Comparison of ENCODE assay signal across 8 cellular contexts in genomic region chr12:109775172-109775881, GRCh38. TPM values are rescaled to one million over a fixed set of nuclear protein-coding genes. Genes with fewer than 3 reads are reported as not detected.
DNase-seq lines count a peak whose midpoint lies in the region; ATAC-seq and TF ChIP-seq lines count a peak whose summit lies in the region.

No MANE protein-coding gene starts in this region.

- H3K27me3 ChIP-seq in dorsolateral prefrontal cortex = no peaks in the 10 kb centered on the region

- peak; percentile 50 for ATAC-seq in GM19351 (IDR thresholded peaks at IDR 0.05; ENCODE audit: unreplicated experiment)
- no peak for ATAC-seq in HG03175 (IDR thresholded peaks at IDR 0.05; ENCODE audit: unreplicated experiment)

- H3K27ac ChIP-seq in dorsolateral prefrontal cortex = peak overlapping the region in 11 of 59 donors; percentile 12 to 86 (median 69)

- no peak for DNase-seq in AG09309 (ENCODE audit: low read depth)
- peak; percentile 24 for DNase-seq in NCI-H510A (lab: John Stamatoyannopoulos, UW)
- DNase-seq in activated CD4-positive, alpha-beta T cell treated with anti-CD3 and anti-CD28 coated beads, Interleukin-2, amount 50 U/mL, for 24 hours (ENCODE audit: low read depth in 1 of 2, low spot score in 1 of 2) = peak; percentile 56 to 60
- DNase-seq in dorsolateral prefrontal cortex = peak; percentile 68 to 89 (median 78)
- DNase-seq in lung microvascular endothelial cell (ENCODE audit: low read depth in 2 of 2) = peak; percentile 74
- DNase-seq in stimulated activated CD8-positive, alpha-beta memory T cell treated with anti-CD3 and anti-CD28 coated beads, Interleukin-12 subunit alpha, Interleukin-12 subunit beta, amount 100 ng/mL, for 24 hours (ENCODE audit: extremely low read depth) = peak; percentile 34

- intact Hi-C loops in dorsolateral prefrontal cortex (cut with DNase I) = loop anchor here (1.0 to 10.0 kb wide), 4 partner anchors 61 to 351 kb away; no protein-coding TSS in a partner anchor

- H3K4me3 ChIP-seq in AG09309 (ENCODE audit: control insufficient read depth, low read depth, low read length) (no peak overlapping the region), dorsolateral prefrontal cortex (no peak overlapping the region)

- TF ChIP-seq CTCF in AG09309 (IDR thresholded peaks at IDR 0.05; ENCODE audit: control insufficient read depth, insufficient read depth, low read depth, low read length, missing control alignments) (peak; percentile 95), dorsolateral prefrontal cortex (IDR thresholded peaks at IDR 0.05 in 54 of 56, conservative IDR thresholded peaks at IDR 0.05 in 2 of 56; ENCODE audit: low read depth in 1 of 56, partially characterized antibody in 56 of 56) (peak; percentile 49 to 96 (median 88))

RNA-seq across cellular contexts. Expression of gene TRPV4, which starts 57.9 kb away (rescaled TPM):
- 1 to 10 TPM in 8 of 120 experiments, under 1 TPM in 77, not detected in 35; 0.12 to 2.1 (median 0.49) TPM for total RNA-seq in dorsolateral prefrontal cortex
- total RNA-seq in lung microvascular endothelial cell = 1.3 and 1.8 TPM in 2 replicates
